In the genomic region with DNA sequence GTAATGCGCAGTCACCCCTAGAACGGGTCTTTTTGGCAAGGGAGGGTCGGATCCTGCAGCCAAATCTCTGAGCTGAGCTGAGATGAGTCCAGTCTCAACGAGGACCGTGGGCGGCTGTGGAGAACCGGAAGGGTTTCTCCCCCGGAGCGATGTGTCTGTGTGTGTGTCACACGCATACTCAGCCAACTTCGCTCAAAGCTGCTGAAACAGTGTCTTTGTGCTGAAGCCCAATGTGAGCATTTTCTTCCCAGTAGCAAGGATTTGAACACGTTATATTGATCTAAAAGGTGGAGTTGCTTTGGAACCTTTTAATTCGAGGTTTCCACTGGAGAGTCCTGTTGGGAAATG, we compare ENCODE assay signal across 8 cellular contexts. TPM values are rescaled to one million over a fixed set of nuclear protein-coding genes. Genes with fewer than 3 reads are reported as not detected.
DNase-seq lines count a peak whose midpoint lies in the region; ATAC-seq and TF ChIP-seq lines count a peak whose summit lies in the region.

No MANE protein-coding gene starts in this region.

- H3K4me1 ChIP-seq in CD4-positive, alpha-beta memory T cell (ENCODE audit: insufficient read depth, low read length) = no peaks in the 10 kb centered on the region

- CTCF ChIA-PET in CD4-positive, alpha-beta memory T cell (lab: Charles Lee; ENCODE audit: partially characterized antibody) = interaction anchor here (7.1 kb wide), 1 partner anchor 170 kb away, joined by 70 read pairs; no protein-coding TSS in a partner anchor

- intact Hi-C loops in CD4-positive, alpha-beta memory T cell (cut with micrococcal nuclease) = no loop called here

- no peak for DNase-seq in CD4-positive, alpha-beta memory T cell
- DNase-seq in NB4 (ENCODE audit: low read depth) (peak; percentile 72), endothelial cell (ENCODE audit: low spot score) (no peak), neural crest cell (ENCODE audit: low read depth, low spot score) (no peak), NCI-H2029 treated with DMSO at 0.1 percent for 48 hours (lab: John Stamatoyannopoulos, UW) (no peak), NCI-H1930 (lab: John Stamatoyannopoulos, UW) (no peak)

- H3K27me3 ChIP-seq in CD4-positive, alpha-beta memory T cell (ENCODE audit: insufficient read depth, low read length) = no peaks in the 10 kb centered on the region

- peak overlapping the region; percentile 17 to 69 (median 45) for H3K4me3 Mint-ChIP-seq in CD4-positive, alpha-beta memory T cell
- H3K4me3 Mint-ChIP-seq in endothelial cell (ENCODE audit: unreplicated experiment) = peak overlapping the region; percentile 56
- H3K4me3 Mint-ChIP-seq in neural crest cell = peak overlapping the region; percentile 84

- no peaks in the 10 kb centered on the region for H3K9me3 Mint-ChIP-seq in CD4-positive, alpha-beta memory T cell
- H3K9me3 Mint-ChIP-seq in endothelial cell (ENCODE audit: unreplicated experiment) = no peaks in the 10 kb centered on the region
- H3K9me3 Mint-ChIP-seq in neural crest cell = no peaks in the 10 kb centered on the region

- no peak for TF ChIP-seq CTCF in NB4 (IDR thresholded peaks at IDR 0.05; ENCODE audit: low read depth, low read length)
- TF ChIP-seq CTCF in endothelial cell (IDR thresholded peaks at IDR 0.05; ENCODE audit: unreplicated experiment) = no peak
- TF ChIP-seq CTCF in neural crest cell (conservative IDR thresholded peaks at IDR 0.05) = peak; percentile 25

- H3K27ac Mint-ChIP-seq in CD4-positive, alpha-beta memory T cell = no peak overlapping the region
- H3K27ac Mint-ChIP-seq in endothelial cell (ENCODE audit: unreplicated experiment) (no peak overlapping the region), neural crest cell (ENCODE audit: unreplicated experiment) (no peak overlapping the region)

- no peak for TF ChIP-seq POLR2A in NB4 (IDR thresholded peaks at IDR 0.05; ENCODE audit: extremely low read depth, insufficient read length)

- H3K9me3 ChIP-seq in CD4-positive, alpha-beta memory T cell (ENCODE audit: control insufficient read depth in 1 of 2, low read length in 2 of 2) = no peaks in the 10 kb centered on the region

- H3K27ac ChIP-seq in CD4-positive, alpha-beta memory T cell (ENCODE audit: low read depth, low read length) = no peak overlapping the region

- POLR2A ChIA-PET in CD4-positive, alpha-beta memory T cell (lab: Charles Lee; ENCODE audit: partially characterized antibody) = interaction anchor here (0.6 kb wide), 1 partner anchor 1101 kb away, joined by 3 read pairs; no protein-coding TSS in a partner anchor

- no peaks in the 10 kb centered on the region for H3K36me3 Mint-ChIP-seq in CD4-positive, alpha-beta memory T cell
- H3K36me3 Mint-ChIP-seq in endothelial cell (ENCODE audit: low read depth, unreplicated experiment) = no peaks in the 10 kb centered on the region
- H3K36me3 Mint-ChIP-seq in neural crest cell (ENCODE audit: low read depth) = peaks cover 6% of the 10 kb centered on the region

- ATAC-seq in HG03439 (IDR thresholded peaks at IDR 0.05; ENCODE audit: unreplicated experiment) (no peak), GM21529 (IDR thresholded peaks at IDR 0.05; ENCODE audit: unreplicated experiment) (no peak)

- peaks cover 0 to 13% (median 8%) of the 10 kb centered on the region in 4 donors for H3K4me1 Mint-ChIP-seq in CD4-positive, alpha-beta memory T cell
- H3K4me1 Mint-ChIP-seq in endothelial cell (ENCODE audit: unreplicated experiment) = no peaks in the 10 kb centered on the region
- H3K4me1 Mint-ChIP-seq in neural crest cell = peaks cover 11% of the 10 kb centered on the region

- H3K4me3 ChIP-seq in CD4-positive, alpha-beta memory T cell (ENCODE audit: low read length in 2 of 2) = no peak overlapping the region
- H3K4me3 ChIP-seq in NB4 (ENCODE audit: low read depth, low read length) = peak overlapping the region; percentile 52

- no peaks in the 10 kb centered on the region for H3K36me3 ChIP-seq in CD4-positive, alpha-beta memory T cell (ENCODE audit: insufficient read depth, low read length)

- H3K27me3 Mint-ChIP-seq in CD4-positive, alpha-beta memory T cell = peaks cover 28 to 29% of the 10 kb centered on the region in 2 donors
- H3K27me3 Mint-ChIP-seq in endothelial cell (ENCODE audit: unreplicated experiment) (peaks cover 19% of the 10 kb centered on the region), neural crest cell (ENCODE audit: low read depth) (peaks cover 77% of the 10 kb centered on the region)

RNA-seq across cellular contexts. Expression of a gene that starts 1.4 kb away (rescaled TPM):
- 1 to 10 TPM in 1 of 2 experiments, under 1 TPM in 1; 0.94 to 1.1 TPM for total RNA-seq in CD4-positive, alpha-beta memory T cell
- polyA plus RNA-seq in CD4-positive, alpha-beta memory T cell = under 1 TPM; 0.47 to 0.67 TPM
- total RNA-seq in endothelial cell (ENCODE audit: unreplicated experiment) (7.7 TPM), neural crest cell (5.1 and 5.4 TPM in 2 replicates)
